ENCODE assay signal across 25 cellular contexts in the genomic region with DNA sequence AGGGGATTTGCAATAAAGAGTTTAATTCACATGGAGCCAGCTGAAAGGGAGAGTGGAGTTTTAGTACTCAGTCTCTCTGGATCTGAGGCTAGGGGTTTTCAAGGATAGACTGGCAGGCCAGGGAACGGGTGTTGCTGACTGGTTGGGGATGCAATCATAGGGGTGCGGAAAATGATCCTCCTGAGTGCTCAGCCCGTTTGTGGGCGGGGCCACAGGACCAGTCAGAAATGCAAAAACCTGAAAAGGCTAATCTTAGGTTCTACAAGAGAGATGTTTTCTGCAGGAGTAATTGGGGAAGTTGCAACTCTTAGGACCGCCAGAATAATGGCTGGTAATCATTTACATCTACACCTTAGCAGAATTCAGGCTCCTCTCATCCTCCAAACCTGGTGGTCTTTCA. TPM values are rescaled to one million over a fixed set of nuclear protein-coding genes. Genes with fewer than 3 reads are reported as not detected.
DNase-seq lines count a peak whose midpoint lies in the region; ATAC-seq, FAIRE-seq and TF ChIP-seq lines count a peak whose summit lies in the region.
"Had no signal": no experiment of that assay in that cellular context is flagged by ENCODE, and none has a peak within 500 bp of the region (broad histone marks: within the 10 kb centered on the region; RNA-seq: fewer than 3 reads in every experiment).

No MANE protein-coding gene starts in this region.

- H3K36me3 ChIP-seq in subcutaneous abdominal adipose tissue (ENCODE audit: control insufficient read depth in 5 of 5, insufficient read depth in 5 of 5, low read length in 5 of 5) (peaks cover 5 to 15% (median 12%) of the 10 kb centered on the region in 5 donors), kidney (ENCODE audit: control insufficient read depth in 1 of 2, insufficient read depth in 2 of 2, low read length in 2 of 2) (peaks cover 5 to 6% of the 10 kb centered on the region in 2 donors)
- H3K36me3 ChIP-seq: colonic mucosa had no signal

- H3K4me3 Mint-ChIP-seq in activated naive CD8-positive, alpha-beta T cell: peak overlapping the region; percentile 57
- no peak overlapping the region for H3K4me3 Mint-ChIP-seq in activated naive CD8-positive, alpha-beta T cell treated with anti-CD3 and anti-CD28 coated beads for 36 hours
- peak overlapping the region; percentile 5 for H3K4me3 Mint-ChIP-seq in activated B cell treated with CpG ODN at 0.5 μM for 24 hours
- H3K4me3 Mint-ChIP-seq in mesothelial cell of epicardium: peak overlapping the region; percentile 13

- H3K27ac ChIP-seq in subcutaneous abdominal adipose tissue (ENCODE audit: low read depth, low read length): peak overlapping the region; percentile 99
- H3K27ac ChIP-seq in kidney (ENCODE audit: low read depth in 2 of 2, low read length in 2 of 2): no peak overlapping the region
- H3K27ac ChIP-seq: C4-2B, colonic mucosa, Peyer's patch, right lobe of liver, SJSA1, thoracic aorta, WERI-Rb-1 had no signal

- peaks cover 5% of the 10 kb centered on the region for H3K36me3 Mint-ChIP-seq in activated naive CD8-positive, alpha-beta T cell
- H3K36me3 Mint-ChIP-seq in activated naive CD8-positive, alpha-beta T cell treated with anti-CD3 and anti-CD28 coated beads for 36 hours: peaks cover 17% of the 10 kb centered on the region
- H3K36me3 Mint-ChIP-seq in activated B cell treated with CpG ODN at 0.5 μM for 24 hours (ENCODE audit: low read depth) (peaks cover 19% of the 10 kb centered on the region), mesothelial cell of epicardium (peaks cover 2% of the 10 kb centered on the region)

- intact Hi-C loops in activated B cell treated with CpG ODN at 0.5 μM for 24 hours (cut with micrococcal nuclease) (loop anchor here (5.0 to 10.0 kb wide), 2 partner anchors 480 to 972 kb away; a partner anchor contains a TSS), kidney (cut with DNase I) (no loop called here)

- POLR2A ChIA-PET in activated B cell treated with CpG ODN at 0.5 μM for 24 hours (lab: Charles Lee): no interaction called here

- no peak for TF ChIP-seq CTCF in activated B cell treated with CpG ODN at 0.5 μM for 24 hours (IDR thresholded peaks at IDR 0.05)
- TF ChIP-seq CTCF in mesothelial cell of epicardium (IDR thresholded peaks at IDR 0.05; ENCODE audit: unreplicated experiment): no peak
- TF ChIP-seq CTCF in kidney (IDR thresholded peaks at IDR 0.05; ENCODE audit: borderline replicate concordance, extremely low read depth, insufficient read depth): no peak

- no peak for FAIRE-seq in kidney (lab: Jason Lieb, UNC)
- FAIRE-seq: HepG2 had no signal

- peaks cover 43% of the 10 kb centered on the region for H3K4me1 Mint-ChIP-seq in activated naive CD8-positive, alpha-beta T cell (ENCODE audit: low read depth)
- H3K4me1 Mint-ChIP-seq in activated naive CD8-positive, alpha-beta T cell treated with anti-CD3 and anti-CD28 coated beads for 36 hours: peaks cover 30% of the 10 kb centered on the region
- H3K4me1 Mint-ChIP-seq in activated B cell treated with CpG ODN at 0.5 μM for 24 hours (peaks cover 34% of the 10 kb centered on the region), mesothelial cell of epicardium (peaks cover 26% of the 10 kb centered on the region)

- H3K4me3 ChIP-seq in subcutaneous abdominal adipose tissue (ENCODE audit: low read depth in 1 of 5, low read length in 5 of 5) (peak overlapping the region in 1 of 5 donors; percentile 2), kidney (ENCODE audit: low read length in 2 of 2) (no peak overlapping the region)
- H3K4me3 ChIP-seq: colonic mucosa, heart right ventricle, MG63, Peyer's patch, right lobe of liver, SJSA1, thoracic aorta had no signal

- no peaks in the 10 kb centered on the region for H3K9me3 Mint-ChIP-seq in activated naive CD8-positive, alpha-beta T cell (ENCODE audit: low read depth)
- H3K9me3 Mint-ChIP-seq in activated naive CD8-positive, alpha-beta T cell treated with anti-CD3 and anti-CD28 coated beads for 36 hours: peaks cover 8% of the 10 kb centered on the region
- H3K9me3 Mint-ChIP-seq in activated B cell treated with CpG ODN at 0.5 μM for 24 hours: no peaks in the 10 kb centered on the region
- H3K9me3 Mint-ChIP-seq in mesothelial cell of epicardium: no peaks in the 10 kb centered on the region

- no peak for ATAC-seq in activated B cell treated with CpG ODN at 0.5 μM for 24 hours (ENCODE audit: low read depth)
- ATAC-seq: heart right ventricle, HepG2, right lobe of liver, T-helper 17 cell had no signal

- CTCF ChIA-PET in activated B cell treated with CpG ODN at 0.5 μM for 24 hours (lab: Charles Lee): interaction anchor here (0.6 kb wide), 1 partner anchor 147 kb away, joined by 3 read pairs; no protein-coding TSS in a partner anchor

- H3K27me3 Mint-ChIP-seq in activated naive CD8-positive, alpha-beta T cell: no peaks in the 10 kb centered on the region
- H3K27me3 Mint-ChIP-seq in activated naive CD8-positive, alpha-beta T cell treated with anti-CD3 and anti-CD28 coated beads for 36 hours: no peaks in the 10 kb centered on the region
- H3K27me3 Mint-ChIP-seq in activated B cell treated with CpG ODN at 0.5 μM for 24 hours: no peaks in the 10 kb centered on the region
- H3K27me3 Mint-ChIP-seq in mesothelial cell of epicardium (ENCODE audit: low read depth): no peaks in the 10 kb centered on the region
- H3K27me3 Mint-ChIP-seq: activated CD4-positive, alpha-beta memory T cell treated with anti-CD3 and anti-CD28 coated beads, Interleukin-2, amount 10 ng/mL, durations not matched to agents 7 days and 5 days; T-helper 17 cell had no signal

- H3K9ac ChIP-seq in subcutaneous abdominal adipose tissue (ENCODE audit: low read length in 5 of 5) (no peak overlapping the region), kidney (ENCODE audit: low read length in 2 of 2) (peak overlapping the region in 1 of 2 donors; percentile 39)

- H3K9me3 ChIP-seq in subcutaneous abdominal adipose tissue (ENCODE audit: control insufficient read depth in 5 of 5, low read length in 5 of 5) (no peaks in the 10 kb centered on the region), kidney (ENCODE audit: control insufficient read depth in 1 of 2, low read length in 2 of 2) (no peaks in the 10 kb centered on the region)
- H3K9me3 ChIP-seq: colonic mucosa, heart right ventricle, Peyer's patch, right lobe of liver, SJSA1, thoracic aorta had no signal

- peaks cover 5 to 37% (median 29%) of the 10 kb centered on the region in 5 donors for H3K4me1 ChIP-seq in subcutaneous abdominal adipose tissue (ENCODE audit: control insufficient read depth in 5 of 5, insufficient read depth in 5 of 5, low read length in 5 of 5)
- peaks cover 7 to 20% of the 10 kb centered on the region in 2 donors for H3K4me1 ChIP-seq in kidney (ENCODE audit: control insufficient read depth in 1 of 2, insufficient read depth in 1 of 2, low read depth in 1 of 2, low read length in 2 of 2)

- H3K27ac Mint-ChIP-seq in activated naive CD8-positive, alpha-beta T cell: peak overlapping the region; percentile 66
- no peak overlapping the region for H3K27ac Mint-ChIP-seq in activated naive CD8-positive, alpha-beta T cell treated with anti-CD3 and anti-CD28 coated beads for 36 hours
- H3K27ac Mint-ChIP-seq in activated B cell treated with CpG ODN at 0.5 μM for 24 hours (peak overlapping the region; percentile 50), mesothelial cell of epicardium (no peak overlapping the region)
- H3K27ac Mint-ChIP-seq: activated CD4-positive, alpha-beta memory T cell treated with anti-CD3 and anti-CD28 coated beads, Interleukin-2, amount 10 ng/mL, durations not matched to agents 7 days and 5 days had no signal

- no peaks in the 10 kb centered on the region for H3K27me3 ChIP-seq in subcutaneous abdominal adipose tissue (ENCODE audit: control insufficient read depth in 5 of 5, insufficient read depth in 4 of 5, low read length in 5 of 5)
- H3K27me3 ChIP-seq: colonic mucosa, heart right ventricle, MG63, Peyer's patch, right lobe of liver, SJSA1 had no signal

- no peak for DNase-seq in activated naive CD8-positive, alpha-beta T cell treated with anti-CD3 and anti-CD28 coated beads for 36 hours
- no peak for DNase-seq in activated B cell treated with CpG ODN at 0.5 μM for 24 hours
- no peak for DNase-seq in mesothelial cell of epicardium (ENCODE audit: low spot score in 2 of 2, unreplicated experiment in 2 of 2)
- DNase-seq in kidney: no peak
- no peak for DNase-seq in UCSD-AML1 (lab: John Stamatoyannopoulos, UW; ENCODE audit: unreplicated experiment)
- DNase-seq in NCI-H1105 (lab: John Stamatoyannopoulos, UW): no peak
- DNase-seq: ACHN; activated CD4-positive, alpha-beta memory T cell treated with anti-CD3 and anti-CD28 coated beads, Interleukin-2, amount 10 ng/mL, durations not matched to agents 7 days and 5 days; colonic mucosa; DMS153; GF-D8; heart right ventricle; MG63; NCI-H2029; NCI-H345; Peyer's patch; right lobe of liver; T-helper 17 cell; WERI-Rb-1 had no signal

RNA-seq across cellular contexts. Expression of a gene that starts 2.5 kb away (rescaled TPM):
- total RNA-seq in activated naive CD8-positive, alpha-beta T cell treated with anti-CD3 and anti-CD28 coated beads for 36 hours: 10 to 100 TPM; 47.4 to 50.9 TPM
- 24.3 and 31.1 TPM in 2 replicates for total RNA-seq in activated B cell treated with CpG ODN at 0.5 μM for 24 hours
- total RNA-seq in mesothelial cell of epicardium: 31.9 to 35.6 TPM (median 34.7 TPM) in 3 replicates
- total RNA-seq in kidney: 40.2 TPM
- polyA plus RNA-seq in kidney (ENCODE audit: insufficient read depth, low read depth, low replicate concordance): 120 TPM

RNA-seq across cellular contexts. Expression of a gene that starts 47.7 kb away (rescaled TPM):
- 10 to 100 TPM; 34.3 to 35.7 TPM for total RNA-seq in activated naive CD8-positive, alpha-beta T cell treated with anti-CD3 and anti-CD28 coated beads for 36 hours
- total RNA-seq in activated B cell treated with CpG ODN at 0.5 μM for 24 hours: 11.5 and 14.9 TPM in 2 replicates
- total RNA-seq in mesothelial cell of epicardium: 49.5 to 52.7 TPM (median 50.4 TPM) in 3 replicates
- total RNA-seq in kidney: 43.1 TPM
- polyA plus RNA-seq in kidney (ENCODE audit: insufficient read depth, low read depth, low replicate concordance): 9.5 TPM

Comparison
In these comparisons a context has a peak if more than half of its experiments do, and no peak if none do; other contexts are left out.
1. H3K27ac Mint-ChIP-seq: peak in activated naive CD8-positive, alpha-beta T cell (single experiment) and activated B cell treated with CpG ODN at 0.5 μM for 24 hours (single experiment); none in activated naive CD8-positive, alpha-beta T cell treated with anti-CD3 and anti-CD28 coated beads for 36 hours (single experiment) and mesothelial cell of epicardium (single experiment).